Comparison of ENCODE assay signal across 20 cellular contexts in the genomic region with DNA sequence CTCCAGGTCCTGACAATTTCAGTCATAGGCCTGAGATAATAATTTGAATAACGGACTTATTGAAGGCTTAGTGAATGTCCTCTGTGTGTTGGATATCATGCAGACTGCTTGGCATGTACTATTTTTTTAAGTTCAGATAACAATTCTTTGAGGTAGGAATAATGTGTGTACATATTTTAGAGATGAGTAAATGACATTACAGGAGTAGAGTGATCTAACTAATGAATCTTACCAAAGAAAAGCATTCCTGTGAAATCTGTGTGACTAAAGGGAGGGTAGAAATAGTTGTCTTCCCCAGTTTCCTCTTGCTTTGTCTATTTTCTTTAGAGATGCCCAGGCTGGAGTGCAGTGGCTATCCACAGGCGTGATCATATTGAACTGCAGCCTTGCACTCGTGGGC.
DNase-seq lines count a peak whose midpoint lies in the region; ATAC-seq, FAIRE-seq and TF ChIP-seq lines count a peak whose summit lies in the region.
"Had no signal": no experiment of that assay in that cellular context is flagged by ENCODE, and none has a peak within 500 bp of the region (broad histone marks: within the 10 kb centered on the region; RNA-seq: fewer than 3 reads in every experiment).

No MANE protein-coding gene starts in this region.

- H3K36me3 ChIP-seq in astrocyte (ENCODE audit: insufficient read depth, low read length) (no peaks in the 10 kb centered on the region), brain microvascular endothelial cell (replicated peaks) (no peaks in the 10 kb centered on the region)
- H3K36me3 ChIP-seq: colonic mucosa had no signal

- H3K4me1 Mint-ChIP-seq in astrocyte (ENCODE audit: low read depth, unreplicated experiment): peaks cover 6% of the 10 kb centered on the region
- H3K4me1 Mint-ChIP-seq: activated CD4-positive, alpha-beta memory T cell treated with anti-CD3 and anti-CD28 coated beads, Interleukin-2, amount 10 ng/mL, durations not matched to agents 7 days and 5 days; CD14-positive monocyte had no signal

- peaks cover 7% of the 10 kb centered on the region for H3K4me1 ChIP-seq in astrocyte (ENCODE audit: insufficient read depth, low read length)
- H3K4me1 ChIP-seq: A549, colonic mucosa had no signal

- H4K20me1 ChIP-seq in astrocyte (ENCODE audit: insufficient read depth, low read length): no peaks in the 10 kb centered on the region

- in situ Hi-C loops in brain microvascular endothelial cell (cut with HindIII; ENCODE audit: low pct_ligation_motif_present, low sequenced_read_pairs): no loop called here

- TF ChIP-seq CTCF in astrocyte (IDR thresholded peaks at IDR 0.05; ENCODE audit: insufficient read depth, low read depth, low read length) (no peak), brain microvascular endothelial cell (IDR thresholded peaks at IDR 0.05; ENCODE audit: low read depth, low read length, missing control alignments) (no peak)

- H3K9me3 ChIP-seq in astrocyte (ENCODE audit: insufficient read depth, low read depth, low read length): no peaks in the 10 kb centered on the region
- H3K9me3 ChIP-seq: colonic mucosa had no signal

- no peak overlapping the region for H3K4me3 Mint-ChIP-seq in astrocyte (ENCODE audit: unreplicated experiment)
- H3K4me3 Mint-ChIP-seq: activated CD4-positive, alpha-beta memory T cell treated with anti-CD3 and anti-CD28 coated beads, Interleukin-2, amount 10 ng/mL, durations not matched to agents 7 days and 5 days; CD14-positive monocyte; nephron had no signal

- no peaks in the 10 kb centered on the region for H3K27me3 Mint-ChIP-seq in astrocyte (ENCODE audit: low read depth, unreplicated experiment)
- H3K27me3 Mint-ChIP-seq: activated CD4-positive, alpha-beta memory T cell treated with anti-CD3 and anti-CD28 coated beads, Interleukin-2, amount 10 ng/mL, durations not matched to agents 7 days and 5 days had no signal

- H3K27ac ChIP-seq in astrocyte (ENCODE audit: low read depth, low read length) (no peak overlapping the region), brain microvascular endothelial cell (no peak overlapping the region)
- H3K27ac ChIP-seq: A549, colonic mucosa, SK-N-MC had no signal

- no peaks in the 10 kb centered on the region for H3K79me2 ChIP-seq in astrocyte (ENCODE audit: insufficient read depth, low read length)

- no peak overlapping the region for H3K9ac ChIP-seq in astrocyte (ENCODE audit: low read length)

- no peak overlapping the region for H3K27ac Mint-ChIP-seq in astrocyte (ENCODE audit: unreplicated experiment)
- H3K27ac Mint-ChIP-seq: activated CD4-positive, alpha-beta memory T cell treated with anti-CD3 and anti-CD28 coated beads, Interleukin-2, amount 10 ng/mL, durations not matched to agents 7 days and 5 days; CD14-positive monocyte; nephron had no signal

- ATAC-seq in GM19452 (IDR thresholded peaks at IDR 0.05; ENCODE audit: unreplicated experiment): no peak
- ATAC-seq: A549 had no signal

- no peak overlapping the region for H2AFZ ChIP-seq in astrocyte (ENCODE audit: low read depth, low read length)

- H3K4me3 ChIP-seq in astrocyte (ENCODE audit: insufficient read depth, low read depth, low read length) (no peak overlapping the region), brain microvascular endothelial cell (ENCODE audit: low read depth, low read length) (no peak overlapping the region)
- H3K4me3 ChIP-seq: A549, colonic mucosa, SK-N-MC, smooth muscle cell had no signal

- FAIRE-seq in astrocyte (lab: Jason Lieb, UNC) (peak; percentile 23), HTR-8/SVneo (lab: Jason Lieb, UNC) (no peak)
- FAIRE-seq: A549, frontal cortex had no signal

- H3K4me2 ChIP-seq in astrocyte (ENCODE audit: low read length): peak overlapping the region; percentile 43
- H3K4me2 ChIP-seq: A549, smooth muscle cell had no signal

- no peaks in the 10 kb centered on the region for H3K9me3 Mint-ChIP-seq in astrocyte (ENCODE audit: unreplicated experiment)
- H3K9me3 Mint-ChIP-seq: activated CD4-positive, alpha-beta memory T cell treated with anti-CD3 and anti-CD28 coated beads, Interleukin-2, amount 10 ng/mL, durations not matched to agents 7 days and 5 days; nephron had no signal

- H3K27me3 ChIP-seq in astrocyte (ENCODE audit: insufficient read depth, low read length) (no peaks in the 10 kb centered on the region), brain microvascular endothelial cell (replicated peaks) (no peaks in the 10 kb centered on the region)
- H3K27me3 ChIP-seq: colonic mucosa had no signal

- H3K36me3 Mint-ChIP-seq in astrocyte (ENCODE audit: low read depth, unreplicated experiment): no peaks in the 10 kb centered on the region
- H3K36me3 Mint-ChIP-seq: CD14-positive monocyte had no signal

- DNase-seq in A172 (ENCODE audit: low spot score) (peak; percentile 48), HT1080 (ENCODE audit: low read depth) (peak; percentile 41), astrocyte (ENCODE audit: low read depth) (peak; percentile 73), glomerular visceral epithelial cell (ENCODE audit: extremely low spot score) (peak; percentile 31), SW 1271 (lab: John Stamatoyannopoulos, UW) (no peak), HTR-8/SVneo (ENCODE audit: insufficient read length, low spot score) (no peak), brain microvascular endothelial cell (no peak)
- DNase-seq: activated CD4-positive, alpha-beta memory T cell treated with anti-CD3 and anti-CD28 coated beads, Interleukin-2, amount 10 ng/mL, durations not matched to agents 7 days and 5 days; activated CD4-positive, CD25-positive, alpha-beta regulatory T cell; colonic mucosa; left cardiac atrium; stimulated activated CD4-positive, alpha-beta T cell treated with anti-CD3 and anti-CD28 coated beads, Interleukin-4, amount 100 ng/mL, for 24 hours; T-helper 9 cell had no signal

Comparison
In these comparisons a context has a peak if more than half of its experiments do, and no peak if none do; other contexts are left out.
1. DNase-seq: peak in A172 (single experiment), HT1080 (single experiment), astrocyte (single experiment) and glomerular visceral epithelial cell (single experiment); none in SW 1271 (0 of 2), HTR-8/SVneo (single experiment) and brain microvascular endothelial cell (single experiment).